ENCODE assay signal across 14 cellular contexts in genomic region chr11:83127309-83127636, GRCh38. TPM values are rescaled to one million over a fixed set of nuclear protein-coding genes. Genes with fewer than 3 reads are reported as not detected.
DNase-seq lines count a peak whose midpoint lies in the region; ATAC-seq, FAIRE-seq and TF ChIP-seq lines count a peak whose summit lies in the region.
"Had no signal": no experiment of that assay in that cellular context is flagged by ENCODE, and none has a peak within 500 bp of the region (broad histone marks: within the 10 kb centered on the region; RNA-seq: fewer than 3 reads in every experiment).

No MANE protein-coding gene starts in this region.

- DNase-seq in GM12891 (ENCODE audit: insufficient read length, low spot score) (no peak), kidney tubule cell (ENCODE audit: low spot score) (peak; percentile 35), DMS 273 (lab: John Stamatoyannopoulos, UW; ENCODE audit: unreplicated experiment) (no peak), NCI-H2029 (lab: John Stamatoyannopoulos, UW) (no peak)
- DNase-seq in activated CD8-positive, alpha-beta memory T cell treated with anti-CD3 and anti-CD28 coated beads for 24 hours, result no peak
- DNase-seq: AML-193; DMS79 treated with DMSO at 0.1 percent for 48 hours; NCI-H1105; NK-92 treated with Interleukin-12 subunit alpha and Interleukin-12 subunit beta, amount 100 ng/mL, for 24 hours; SHP77 had no signal

- no peak for TF ChIP-seq POLR2A in GM12891 (IDR thresholded peaks at IDR 0.05; ENCODE audit: low read depth, low read length)

- peak; percentile 62 for FAIRE-seq in GM12891 (lab: Jason Lieb, UNC)
- FAIRE-seq: H1 had no signal

- ATAC-seq in GM19395 (IDR thresholded peaks at IDR 0.05; ENCODE audit: unreplicated experiment) (peak; percentile 45), HG03159 (IDR thresholded peaks at IDR 0.05; ENCODE audit: unreplicated experiment) (peak; percentile 31), GM18861 (IDR thresholded peaks at IDR 0.05; ENCODE audit: unreplicated experiment) (no peak)

TF ChIP-seq in GM12891, 5 proteins besides CTCF, POLR2A, EP300 and RAD21:
- no peak for TF ChIP-seq SPI1 (IDR thresholded peaks at IDR 0.05; ENCODE audit: low read depth, low read length)
TF ChIP-seq in GM12891: peak in this region for 0.

RNA-seq across cellular contexts. Expression of gene PCF11, which starts 29.7 kb away (rescaled TPM):
- 43.3 TPM for polyA plus RNA-seq in GM12891 (2012; ENCODE audit: low read depth, missing spikeins)

RNA-seq across cellular contexts. Expression of gene RAB30, which starts 55.6 kb away (rescaled TPM):
- 17.7 TPM for polyA plus RNA-seq in GM12891 (2012; ENCODE audit: low read depth, missing spikeins)
